Comparison of ENCODE assay signal across 17 cellular contexts in the genomic region with DNA sequence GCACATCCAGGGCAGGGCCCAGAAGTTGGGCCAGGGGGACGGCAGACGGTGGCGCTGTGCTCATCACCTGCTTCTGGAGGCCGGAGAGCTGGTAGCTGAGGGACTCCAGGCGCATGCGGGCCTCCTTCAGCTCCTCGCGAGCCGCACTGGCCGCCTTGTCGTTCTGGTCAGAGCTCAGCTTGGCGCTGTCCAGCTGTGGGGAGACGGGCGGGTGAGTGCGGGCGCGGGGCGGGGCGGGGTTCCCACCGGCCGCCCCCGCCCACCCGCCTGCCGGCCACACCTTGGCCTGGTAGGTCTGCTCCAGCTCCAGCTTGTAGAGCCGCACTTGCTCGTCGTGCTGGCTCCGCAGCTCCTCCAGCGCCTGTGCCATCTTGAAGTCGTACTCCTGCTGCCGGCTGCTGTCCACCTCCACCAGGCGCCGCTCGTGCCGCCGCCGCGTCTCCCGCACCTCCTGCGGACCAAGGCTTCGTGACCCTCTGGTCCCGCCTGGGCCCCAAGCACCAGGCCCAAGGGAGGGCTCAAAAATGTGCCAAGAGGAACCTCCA.
"Had no signal": no experiment of that assay in that cellular context is flagged by ENCODE, and none has a peak within 500 bp of the region (broad histone marks: within the 10 kb centered on the region; RNA-seq: fewer than 3 reads in every experiment).

No MANE protein-coding gene starts in this region.

- DNase-seq: KBM-7, MV-4-11, NCI-H1048, NCI-H1105, NCI-H1417, NCI-H1436 treated with DMSO at 0.1 percent for 48 hours, NCI-H1694 treated with DMSO at 0.1 percent for 48 hours, NCI-H1930, NCI-H2081, NCI-H2107, NCI-H2227 treated with DMSO at 0.1 percent for 48 hours, NCI-H524 treated with DMSO at 0.1 percent for 48 hours, NCI-H69, NCI-H774, RPMI8226, SHP77, SK-N-SH had no signal
